Comparison of ENCODE assay signal across 9 cellular contexts in the genomic region with DNA sequence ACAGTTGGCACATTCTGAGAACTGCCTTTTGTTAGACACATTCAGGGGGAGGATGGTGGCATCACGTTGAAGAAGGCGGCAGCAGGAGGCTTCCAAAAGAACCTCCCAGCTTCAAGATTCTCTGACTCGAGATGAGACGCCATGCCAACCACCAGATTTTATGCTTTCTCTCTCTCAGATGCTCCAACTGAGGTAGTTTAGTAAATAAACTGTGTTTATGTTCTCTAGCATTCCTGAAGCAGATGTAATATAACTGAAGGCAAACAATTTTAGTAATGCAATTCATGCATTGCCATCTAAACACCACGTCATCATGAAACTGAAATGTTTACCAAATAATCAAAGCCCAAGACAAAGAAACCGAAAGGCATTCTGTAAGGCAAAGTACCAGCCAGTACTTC.
DNase-seq lines count a peak whose midpoint lies in the region; ATAC-seq and TF ChIP-seq lines count a peak whose summit lies in the region.
"Had no signal": no experiment of that assay in that cellular context is flagged by ENCODE, and none has a peak within 500 bp of the region (broad histone marks: within the 10 kb centered on the region; RNA-seq: fewer than 3 reads in every experiment).

No MANE protein-coding gene starts in this region.

- intact Hi-C loops in activated CD4-positive, alpha-beta T cell treated with anti-CD3 and anti-CD28 coated beads, Interleukin-2, amount 10 ng/mL, durations not matched to agents 24 days and 14 days (cut with micrococcal nuclease): loop anchor here (1.0 kb wide), 2 partner anchors 10 to 17 kb away; no protein-coding TSS in a partner anchor
- intact Hi-C loops in activated T-helper 1 cell treated with anti-CD3 and anti-CD28 coated beads, Interleukin-12 subunit alpha, Interleukin-12 subunit beta, Interleukin-2, Interleukin-4 antibody, amounts not matched to agents 30 ng/mL and 10 ng/mL and 1 ng/mL, durations not matched to agents 14 hours and 24 hours and 36 hours (cut with micrococcal nuclease): loop anchor here (1.0 to 10.0 kb wide), 3 partner anchors 16 to 692 kb away; partner anchors contain the start of gene ZCCHC2

- POLR2A ChIA-PET in WTC11 (lab: Charles Lee): no interaction called here

- no peaks in the 10 kb centered on the region for H3K27me3 Mint-ChIP-seq in activated CD4-positive, alpha-beta T cell treated with anti-CD3 and anti-CD28 coated beads, Interleukin-2, amount 10 ng/mL, durations not matched to agents 24 days and 14 days
- H3K27me3 Mint-ChIP-seq in activated T-helper 1 cell treated with anti-CD3 and anti-CD28 coated beads, Interleukin-12 subunit alpha, Interleukin-12 subunit beta, Interleukin-2, Interleukin-4 antibody, amounts not matched to agents 30 ng/mL and 10 ng/mL and 1 ng/mL, durations not matched to agents 14 hours and 24 hours and 36 hours (ENCODE audit: insufficient read depth): no peaks in the 10 kb centered on the region
- no peaks in the 10 kb centered on the region for H3K27me3 Mint-ChIP-seq in stimulated activated memory B cell treated with anti-CD40 and anti-IgM and Interleukin-4, amounts not matched to agents 10 μg/mL and 1 μg/mL and 100 μg/mL, for 72 hours
- H3K27me3 Mint-ChIP-seq in WTC11 (ENCODE audit: low read depth): no peaks in the 10 kb centered on the region; the same call in 1 of the 2 replicates

- no peak for TF ChIP-seq CTCF in WTC11 (IDR thresholded peaks at IDR 0.05)

- CTCF ChIA-PET in WTC11 (lab: Charles Lee): no interaction called here

- peaks cover 81% of the 10 kb centered on the region for H3K4me1 Mint-ChIP-seq in activated CD4-positive, alpha-beta T cell treated with anti-CD3 and anti-CD28 coated beads, Interleukin-2, amount 10 ng/mL, durations not matched to agents 24 days and 14 days
- H3K4me1 Mint-ChIP-seq in activated T-helper 1 cell treated with anti-CD3 and anti-CD28 coated beads, Interleukin-12 subunit alpha, Interleukin-12 subunit beta, Interleukin-2, Interleukin-4 antibody, amounts not matched to agents 30 ng/mL and 10 ng/mL and 1 ng/mL, durations not matched to agents 14 hours and 24 hours and 36 hours (ENCODE audit: low read depth): peaks cover 95% of the 10 kb centered on the region
- H3K4me1 Mint-ChIP-seq in stimulated activated memory B cell treated with anti-CD40 and anti-IgM and Interleukin-4, amounts not matched to agents 10 μg/mL and 1 μg/mL and 100 μg/mL, for 72 hours: peaks cover 88% of the 10 kb centered on the region
- no peaks in the 10 kb centered on the region for H3K4me1 Mint-ChIP-seq in WTC11
- H3K4me1 Mint-ChIP-seq: nephron had no signal

- peak overlapping the region; percentile 90 for H3K27ac Mint-ChIP-seq in activated CD4-positive, alpha-beta T cell treated with anti-CD3 and anti-CD28 coated beads, Interleukin-2, amount 10 ng/mL, durations not matched to agents 24 days and 14 days
- H3K27ac Mint-ChIP-seq in activated T-helper 1 cell treated with anti-CD3 and anti-CD28 coated beads, Interleukin-12 subunit alpha, Interleukin-12 subunit beta, Interleukin-2, Interleukin-4 antibody, amounts not matched to agents 30 ng/mL and 10 ng/mL and 1 ng/mL, durations not matched to agents 14 hours and 24 hours and 36 hours: peak overlapping the region; percentile 89
- peak overlapping the region; percentile 71 for H3K27ac Mint-ChIP-seq in stimulated activated memory B cell treated with anti-CD40 and anti-IgM and Interleukin-4, amounts not matched to agents 10 μg/mL and 1 μg/mL and 100 μg/mL, for 72 hours
- H3K27ac Mint-ChIP-seq in WTC11: no peak overlapping the region
- H3K27ac Mint-ChIP-seq: nephron had no signal

- peaks cover 67% of the 10 kb centered on the region for H3K36me3 Mint-ChIP-seq in activated CD4-positive, alpha-beta T cell treated with anti-CD3 and anti-CD28 coated beads, Interleukin-2, amount 10 ng/mL, durations not matched to agents 24 days and 14 days (ENCODE audit: low read depth)
- H3K36me3 Mint-ChIP-seq in activated T-helper 1 cell treated with anti-CD3 and anti-CD28 coated beads, Interleukin-12 subunit alpha, Interleukin-12 subunit beta, Interleukin-2, Interleukin-4 antibody, amounts not matched to agents 30 ng/mL and 10 ng/mL and 1 ng/mL, durations not matched to agents 14 hours and 24 hours and 36 hours (ENCODE audit: low read depth): peaks cover 53% of the 10 kb centered on the region
- peaks cover 64% of the 10 kb centered on the region for H3K36me3 Mint-ChIP-seq in stimulated activated memory B cell treated with anti-CD40 and anti-IgM and Interleukin-4, amounts not matched to agents 10 μg/mL and 1 μg/mL and 100 μg/mL, for 72 hours
- H3K36me3 Mint-ChIP-seq in WTC11: peaks cover 7% of the 10 kb centered on the region

- ATAC-seq in HG02943 (IDR thresholded peaks at IDR 0.05; ENCODE audit: low read depth, unreplicated experiment) (peak; percentile 66), HG02840 (IDR thresholded peaks at IDR 0.05; ENCODE audit: low FRiP score, unreplicated experiment) (no peak), WTC11 (no peak)
- no peak for ATAC-seq in stimulated activated memory B cell treated with anti-CD40 and anti-IgM and Interleukin-4, amounts not matched to agents 10 μg/mL and 1 μg/mL and 100 μg/mL, for 72 hours

- peaks cover 18% of the 10 kb centered on the region for H3K9me3 Mint-ChIP-seq in activated CD4-positive, alpha-beta T cell treated with anti-CD3 and anti-CD28 coated beads, Interleukin-2, amount 10 ng/mL, durations not matched to agents 24 days and 14 days
- peaks cover 9% of the 10 kb centered on the region for H3K9me3 Mint-ChIP-seq in activated T-helper 1 cell treated with anti-CD3 and anti-CD28 coated beads, Interleukin-12 subunit alpha, Interleukin-12 subunit beta, Interleukin-2, Interleukin-4 antibody, amounts not matched to agents 30 ng/mL and 10 ng/mL and 1 ng/mL, durations not matched to agents 14 hours and 24 hours and 36 hours
- peaks cover 10% of the 10 kb centered on the region for H3K9me3 Mint-ChIP-seq in stimulated activated memory B cell treated with anti-CD40 and anti-IgM and Interleukin-4, amounts not matched to agents 10 μg/mL and 1 μg/mL and 100 μg/mL, for 72 hours
- peaks cover 22% of the 10 kb centered on the region for H3K9me3 Mint-ChIP-seq in WTC11

- peak overlapping the region; percentile 78 for H3K4me3 Mint-ChIP-seq in activated CD4-positive, alpha-beta T cell treated with anti-CD3 and anti-CD28 coated beads, Interleukin-2, amount 10 ng/mL, durations not matched to agents 24 days and 14 days
- peak overlapping the region; percentile 67 for H3K4me3 Mint-ChIP-seq in activated T-helper 1 cell treated with anti-CD3 and anti-CD28 coated beads, Interleukin-12 subunit alpha, Interleukin-12 subunit beta, Interleukin-2, Interleukin-4 antibody, amounts not matched to agents 30 ng/mL and 10 ng/mL and 1 ng/mL, durations not matched to agents 14 hours and 24 hours and 36 hours
- no peak overlapping the region for H3K4me3 Mint-ChIP-seq in stimulated activated memory B cell treated with anti-CD40 and anti-IgM and Interleukin-4, amounts not matched to agents 10 μg/mL and 1 μg/mL and 100 μg/mL, for 72 hours
- no peak overlapping the region for H3K4me3 Mint-ChIP-seq in WTC11
- H3K4me3 Mint-ChIP-seq: nephron had no signal

- peak; percentile 79 for DNase-seq in activated CD4-positive, alpha-beta T cell treated with anti-CD3 and anti-CD28 coated beads, Interleukin-2, amount 10 ng/mL, durations not matched to agents 24 days and 14 days
- DNase-seq in activated CD4-positive, alpha-beta T cell treated with anti-CD3 and anti-CD28 coated beads, Interleukin-2, amount 50 U/mL, for 4 hours: no peak
- DNase-seq in activated T-helper 1 cell treated with anti-CD3 and anti-CD28 coated beads, Interleukin-12 subunit alpha, Interleukin-12 subunit beta, Interleukin-2, Interleukin-4 antibody, amounts not matched to agents 30 ng/mL and 10 ng/mL and 1 ng/mL, durations not matched to agents 14 hours and 24 hours and 36 hours (ENCODE audit: low spot score): no peak
- DNase-seq in midbrain (lab: John Stamatoyannopoulos, UW) (no peak), WTC11 (ENCODE audit: low spot score) (no peak)

TF ChIP-seq in WTC11, 78 proteins besides CTCF, POLR2A, EP300 and RAD21:
- no peak for TF ChIP-seq ATF3 (CRISPR knock-in tag; conservative IDR thresholded peaks at IDR 0.05)

Comparison
In these comparisons a context has a peak if more than half of its experiments do, and no peak if none do; other contexts are left out.
1. H3K4me3 Mint-ChIP-seq: peak in activated CD4-positive, alpha-beta T cell treated with anti-CD3 and anti-CD28 coated beads, Interleukin-2, amount 10 ng/mL, durations not matched to agents 24 days and 14 days (single experiment) and activated T-helper 1 cell treated with anti-CD3 and anti-CD28 coated beads, Interleukin-12 subunit alpha, Interleukin-12 subunit beta, Interleukin-2, Interleukin-4 antibody, amounts not matched to agents 30 ng/mL and 10 ng/mL and 1 ng/mL, durations not matched to agents 14 hours and 24 hours and 36 hours (single experiment); none in stimulated activated memory B cell treated with anti-CD40 and anti-IgM and Interleukin-4, amounts not matched to agents 10 μg/mL and 1 μg/mL and 100 μg/mL, for 72 hours (single experiment) and WTC11 (single experiment).